In the genomic region with DNA sequence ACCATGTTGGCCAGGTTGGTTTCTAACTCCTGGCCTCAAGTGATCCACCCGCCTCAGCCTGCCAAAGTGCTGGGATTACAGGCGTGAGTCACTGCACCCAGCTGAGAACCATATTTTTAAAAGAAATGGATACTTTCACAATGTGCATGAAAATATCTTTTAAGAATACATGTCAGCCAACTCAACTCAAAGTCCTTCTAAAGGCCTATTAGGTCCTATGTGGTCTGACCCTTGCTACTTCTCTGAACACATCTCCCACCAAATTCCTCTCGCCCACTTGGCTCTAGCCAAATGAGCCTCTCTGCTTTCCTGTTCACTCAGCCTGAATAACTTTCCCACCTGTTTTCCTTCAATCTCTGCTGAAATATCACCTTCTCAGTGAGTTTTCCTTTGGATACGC, we compare ENCODE assay signal across 15 cellular contexts.
"Had no signal": no experiment of that assay in that cellular context is flagged by ENCODE, and none has a peak within 500 bp of the region (broad histone marks: within the 10 kb centered on the region; RNA-seq: fewer than 3 reads in every experiment).

No MANE protein-coding gene starts in this region.

- H3K9me3 Mint-ChIP-seq: activated naive CD4-positive, alpha-beta T cell treated with anti-CD3 and anti-CD28 coated beads, Interleukin-2, amount 50 U/mL, for 24 hours had no signal

- H3K4me3 Mint-ChIP-seq: activated naive CD4-positive, alpha-beta T cell treated with anti-CD3 and anti-CD28 coated beads, Interleukin-2, amount 50 U/mL, for 24 hours had no signal

- H3K9me3 ChIP-seq: gastrocnemius medialis, heart right ventricle, left ventricle myocardium inferior, pancreas, stomach, thyroid gland, uterus had no signal

- H3K36me3 Mint-ChIP-seq: activated naive CD4-positive, alpha-beta T cell treated with anti-CD3 and anti-CD28 coated beads, Interleukin-2, amount 50 U/mL, for 24 hours had no signal

- H3K36me3 ChIP-seq: gastrocnemius medialis, heart right ventricle, left ventricle myocardium inferior, pancreas, stomach, thyroid gland, uterus had no signal

- H3K4me1 Mint-ChIP-seq: activated naive CD4-positive, alpha-beta T cell treated with anti-CD3 and anti-CD28 coated beads, Interleukin-2, amount 50 U/mL, for 24 hours had no signal

- H3K27me3 ChIP-seq: gastrocnemius medialis, pancreas, stomach, thyroid gland, uterus had no signal

- H3K27ac Mint-ChIP-seq: activated naive CD4-positive, alpha-beta T cell treated with anti-CD3 and anti-CD28 coated beads, Interleukin-2, amount 50 U/mL, for 24 hours had no signal

- H3K4me1 ChIP-seq: stomach had no signal

- H3K4me3 ChIP-seq: gastrocnemius medialis, heart right ventricle, left ventricle myocardium inferior, pancreas, stomach, thyroid gland, uterus had no signal

- H3K27ac ChIP-seq: gastrocnemius medialis, heart right ventricle, left ventricle myocardium inferior, pancreas, stomach, thyroid gland, uterus had no signal

- DNase-seq: activated CD4-positive, alpha-beta T cell treated with anti-CD3 and anti-CD28 coated beads, Interleukin-2, amount 50 U/mL, for 4 hours; activated T-cell treated with anti-CD3 and anti-CD28 coated beads, Interleukin-2, amount 50 U/mL, for 1 hour; amygdala; caudate nucleus; cortex of kidney; effector CD8-positive, alpha-beta T cell; gastrocnemius medialis; heart right ventricle; left ventricle myocardium inferior; pancreas; stimulated activated CD4-positive, alpha-beta T cell treated with anti-CD3 and anti-CD28 coated beads, Interleukin-4, amount 100 ng/mL, for 24 hours; stomach; thyroid gland; uterus had no signal
